Comparison of ENCODE assay signal across 26 cellular contexts in genomic region chr10:31347705-31348104, GRCh38. TPM values are rescaled to one million over a fixed set of nuclear protein-coding genes. Genes with fewer than 3 reads are reported as not detected.
DNase-seq lines count a peak whose midpoint lies in the region; ATAC-seq, FAIRE-seq and TF ChIP-seq lines count a peak whose summit lies in the region.
"Had no signal": no experiment of that assay in that cellular context is flagged by ENCODE, and none has a peak within 500 bp of the region (broad histone marks: within the 10 kb centered on the region; RNA-seq: fewer than 3 reads in every experiment).

No MANE protein-coding gene starts in this region.

- H3K4me3 ChIP-seq in MM.1S (ENCODE audit: low read length) (no peak overlapping the region), tibial nerve (no peak overlapping the region)
- H3K4me3 ChIP-seq: cardiac muscle cell, dorsolateral prefrontal cortex, gastrocnemius medialis, prostate gland, uterus had no signal

- no peak for DNase-seq in activated T-cell treated with anti-CD3 and anti-CD28 coated beads, Interleukin-2, amount 50 U/mL, for 24 hours
- no peak for DNase-seq in activated T-cell treated with anti-CD3 and anti-CD28 coated beads for 4 hours
- no peak for DNase-seq in MM.1S
- no peak for DNase-seq in activated naive CD8-positive, alpha-beta T cell treated with anti-CD3 and anti-CD28 coated beads, Interleukin-2, amount 50 U/mL, for 24 hours
- no peak for DNase-seq in tibial nerve (ENCODE audit: low spot score in 2 of 2)
- no peak for DNase-seq in HTR-8/SVneo (ENCODE audit: insufficient read length, low spot score)
- DNase-seq: ACHN; activated CD4-positive, alpha-beta T cell treated with anti-CD3 and anti-CD28 coated beads, Interleukin-2, amount 50 U/mL, for 4 hours; amygdala; dorsolateral prefrontal cortex; gastrocnemius medialis; IMR-90; left colon; NCI-H187; NCI-H446; RPMI8226; stimulated activated CD4-positive, alpha-beta T cell treated with anti-CD3 and anti-CD28 coated beads, Interleukin-2, amount 100 ng/mL, for 24 hours; uterus had no signal

- H3K9me3 ChIP-seq in MM.1S (replicated peaks; ENCODE audit: insufficient read depth, low read length) (no peaks in the 10 kb centered on the region), tibial nerve (peaks cover 0 to 3% (median 0%) of the 10 kb centered on the region in 4 donors)
- H3K9me3 ChIP-seq: gastrocnemius medialis, prostate gland, uterus had no signal

- no peak overlapping the region for H2AFZ ChIP-seq in MM.1S (ENCODE audit: low read length)

- H3K36me3 ChIP-seq in MM.1S (replicated peaks; ENCODE audit: insufficient read depth, low read length) (no peaks in the 10 kb centered on the region; the same call in 1 of the 2 replicates), tibial nerve (no peaks in the 10 kb centered on the region)
- H3K36me3 ChIP-seq: cardiac muscle cell, gastrocnemius medialis, prostate gland, uterus had no signal

- H3K27me3 ChIP-seq in MM.1S (replicated peaks; ENCODE audit: insufficient read depth, low read length) = no peaks in the 10 kb centered on the region
- no peaks in the 10 kb centered on the region for H3K27me3 ChIP-seq in tibial nerve
- H3K27me3 ChIP-seq: cardiac muscle cell, gastrocnemius medialis, uterus had no signal

- H3K27ac ChIP-seq in MM.1S (ENCODE audit: low read length) = no peak overlapping the region
- H3K27ac ChIP-seq in tibial nerve = no peak overlapping the region
- H3K27ac ChIP-seq: cardiac muscle cell, dorsolateral prefrontal cortex, prostate gland had no signal

- TF ChIP-seq POLR2A in tibial nerve (IDR thresholded peaks at IDR 0.05) = no peak

- 0 out of 2 replicates have a peak, but pooled peaks cover 10% of the 10 kb centered on the region for H3K4me1 ChIP-seq in MM.1S (ENCODE audit: low read length)
- peaks cover 0 to 74% (median 11%) of the 10 kb centered on the region in 4 donors for H3K4me1 ChIP-seq in tibial nerve
- H3K4me1 ChIP-seq: prostate gland had no signal

- no peaks in the 10 kb centered on the region for H3K9me2 ChIP-seq in MM.1S (replicated peaks; ENCODE audit: insufficient read depth, low read length)

- no peak overlapping the region for H3K9ac ChIP-seq in MM.1S (ENCODE audit: low read length)

- no peak for FAIRE-seq in HTR-8/SVneo (lab: Jason Lieb, UNC)

- peak overlapping the region; percentile 12; the same call in 1 of the 2 replicates for H3K4me2 ChIP-seq in MM.1S (ENCODE audit: low read depth, low read length)

- peaks cover 4% of the 10 kb centered on the region for H3K9me3 Mint-ChIP-seq in activated T-cell treated with anti-CD3 and anti-CD28 coated beads, Interleukin-2, amount 50 U/mL, for 24 hours
- no peaks in the 10 kb centered on the region for H3K9me3 Mint-ChIP-seq in activated naive CD8-positive, alpha-beta T cell treated with anti-CD3 and anti-CD28 coated beads, Interleukin-2, amount 50 U/mL, for 24 hours
- no peaks in the 10 kb centered on the region for H3K9me3 Mint-ChIP-seq in stimulated activated memory B cell treated with anti-CD40 and anti-IgM and Interleukin-4, amounts not matched to agents 10 μg/mL and 1 μg/mL and 100 μg/mL, for 72 hours
- H3K9me3 Mint-ChIP-seq: CD14-positive monocyte, mesothelial cell of epicardium, neural crest cell had no signal

- no peaks in the 10 kb centered on the region; the same call in 1 of the 2 replicates for H3F3A ChIP-seq in MM.1S (ENCODE audit: insufficient read depth, low read length)

- H3K36me3 Mint-ChIP-seq in activated T-cell treated with anti-CD3 and anti-CD28 coated beads, Interleukin-2, amount 50 U/mL, for 24 hours (ENCODE audit: low read depth) = peaks cover 5% of the 10 kb centered on the region
- H3K36me3 Mint-ChIP-seq in activated naive CD8-positive, alpha-beta T cell treated with anti-CD3 and anti-CD28 coated beads, Interleukin-2, amount 50 U/mL, for 24 hours (ENCODE audit: low read depth) = no peaks in the 10 kb centered on the region
- no peaks in the 10 kb centered on the region for H3K36me3 Mint-ChIP-seq in stimulated activated memory B cell treated with anti-CD40 and anti-IgM and Interleukin-4, amounts not matched to agents 10 μg/mL and 1 μg/mL and 100 μg/mL, for 72 hours
- H3K36me3 Mint-ChIP-seq: CD14-positive monocyte, mesothelial cell of epicardium had no signal

- no peaks in the 10 kb centered on the region for H3K27me3 Mint-ChIP-seq in activated T-cell treated with anti-CD3 and anti-CD28 coated beads, Interleukin-2, amount 50 U/mL, for 24 hours
- no peaks in the 10 kb centered on the region for H3K27me3 Mint-ChIP-seq in activated naive CD8-positive, alpha-beta T cell treated with anti-CD3 and anti-CD28 coated beads, Interleukin-2, amount 50 U/mL, for 24 hours
- no peaks in the 10 kb centered on the region for H3K27me3 Mint-ChIP-seq in stimulated activated memory B cell treated with anti-CD40 and anti-IgM and Interleukin-4, amounts not matched to agents 10 μg/mL and 1 μg/mL and 100 μg/mL, for 72 hours

- TF ChIP-seq EP300 in tibial nerve (IDR thresholded peaks at IDR 0.05) = no peak

- peak overlapping the region; percentile 87 for H3K27ac Mint-ChIP-seq in activated T-cell treated with anti-CD3 and anti-CD28 coated beads, Interleukin-2, amount 50 U/mL, for 24 hours
- peak overlapping the region; percentile 77 for H3K27ac Mint-ChIP-seq in activated naive CD8-positive, alpha-beta T cell treated with anti-CD3 and anti-CD28 coated beads, Interleukin-2, amount 50 U/mL, for 24 hours
- peak overlapping the region; percentile 57 for H3K27ac Mint-ChIP-seq in stimulated activated memory B cell treated with anti-CD40 and anti-IgM and Interleukin-4, amounts not matched to agents 10 μg/mL and 1 μg/mL and 100 μg/mL, for 72 hours
- H3K27ac Mint-ChIP-seq: mesothelial cell of epicardium had no signal

- peaks cover 77% of the 10 kb centered on the region for H3K79me2 ChIP-seq in MM.1S (ENCODE audit: low read length)

- no peak for TF ChIP-seq CTCF in MM.1S (IDR thresholded peaks at IDR 0.05; ENCODE audit: low read length)
- no peak for TF ChIP-seq CTCF in tibial nerve (IDR thresholded peaks at IDR 0.05)

- H3K4me1 Mint-ChIP-seq in activated T-cell treated with anti-CD3 and anti-CD28 coated beads, Interleukin-2, amount 50 U/mL, for 24 hours (ENCODE audit: low read depth) = peaks cover 77% of the 10 kb centered on the region
- peaks cover 82% of the 10 kb centered on the region for H3K4me1 Mint-ChIP-seq in activated naive CD8-positive, alpha-beta T cell treated with anti-CD3 and anti-CD28 coated beads, Interleukin-2, amount 50 U/mL, for 24 hours
- H3K4me1 Mint-ChIP-seq in stimulated activated memory B cell treated with anti-CD40 and anti-IgM and Interleukin-4, amounts not matched to agents 10 μg/mL and 1 μg/mL and 100 μg/mL, for 72 hours = peaks cover 58% of the 10 kb centered on the region

- no peak for ATAC-seq in activated naive CD8-positive, alpha-beta T cell treated with anti-CD3 and anti-CD28 coated beads, Interleukin-2, amount 50 U/mL, for 24 hours
- ATAC-seq in stimulated activated memory B cell treated with anti-CD40 and anti-IgM and Interleukin-4, amounts not matched to agents 10 μg/mL and 1 μg/mL and 100 μg/mL, for 72 hours = no peak
- ATAC-seq in HG02623 (IDR thresholded peaks at IDR 0.05; ENCODE audit: unreplicated experiment) = no peak
- ATAC-seq: HCT116, left colon had no signal

- H4K20me1 ChIP-seq in MM.1S (ENCODE audit: insufficient read depth, low read length) = no peaks in the 10 kb centered on the region

- H3K4me3 Mint-ChIP-seq in activated T-cell treated with anti-CD3 and anti-CD28 coated beads, Interleukin-2, amount 50 U/mL, for 24 hours = peak overlapping the region; percentile 55
- H3K4me3 Mint-ChIP-seq in activated naive CD8-positive, alpha-beta T cell treated with anti-CD3 and anti-CD28 coated beads, Interleukin-2, amount 50 U/mL, for 24 hours = peak overlapping the region; percentile 49
- H3K4me3 Mint-ChIP-seq in stimulated activated memory B cell treated with anti-CD40 and anti-IgM and Interleukin-4, amounts not matched to agents 10 μg/mL and 1 μg/mL and 100 μg/mL, for 72 hours = peak overlapping the region; percentile 62
- H3K4me3 Mint-ChIP-seq: CD14-positive monocyte, mesothelial cell of epicardium, neural crest cell had no signal

RNA-seq across cellular contexts. Expression of gene ZEB1, which starts 28.7 kb away (rescaled TPM):
- total RNA-seq in tibial nerve = 100 to 1,000 TPM in 2 of 4 donors, 10 to 100 TPM in 2; 84.6 to 128 (median 95.7) TPM
